ENCODE assay signal across 17 cellular contexts in genomic region chr17:17059301-17059890, GRCh38.
"Had no signal": no experiment of that assay in that cellular context is flagged by ENCODE, and none has a peak within 500 bp of the region (broad histone marks: within the 10 kb centered on the region; RNA-seq: fewer than 3 reads in every experiment).

No MANE protein-coding gene starts in this region.

- H3K9me3 Mint-ChIP-seq: activated naive CD8-positive, alpha-beta T cell treated with anti-CD3 and anti-CD28 coated beads, Interleukin-2, amount 50 U/mL, for 24 hours; activated T-cell treated with anti-CD3 and anti-CD28 coated beads, Interleukin-2, amount 50 U/mL, for 4 hours; naive B cell; stimulated activated naive CD8-positive, alpha-beta T cell treated with anti-CD3 and anti-CD28 coated beads, Interleukin-15, Interleukin-2, amounts not matched to agents 100 ng/mL and 50 ng/mL, for 24 hours had no signal

- ATAC-seq: activated CD8-positive, alpha-beta memory T cell treated with anti-CD3 and anti-CD28 coated beads, Interleukin-2, amount 10 ng/mL, durations not matched to agents 7 days and 5 days; activated naive CD8-positive, alpha-beta T cell treated with anti-CD3 and anti-CD28 coated beads, Interleukin-2, amount 50 U/mL, for 24 hours; activated T-cell treated with anti-CD3 and anti-CD28 coated beads, Interleukin-2, amount 50 U/mL, for 4 hours; lower lobe of right lung; SK-N-SH treated with all-trans-retinoic acid at 6 μM for 48 hours had no signal

- DNase-seq: activated CD4-positive, alpha-beta T cell treated with anti-CD3 and anti-CD28 coated beads, Interleukin-2, amount 50 U/mL, for 48 hours; activated CD8-positive, alpha-beta memory T cell treated with anti-CD3 and anti-CD28 coated beads, Interleukin-2, amount 10 ng/mL, durations not matched to agents 7 days and 5 days; activated naive CD8-positive, alpha-beta T cell treated with anti-CD3 and anti-CD28 coated beads, Interleukin-2, amount 50 U/mL, for 24 hours; activated T-cell treated with anti-CD3 and anti-CD28 coated beads, Interleukin-2, amount 50 U/mL, for 4 hours; effector CD4-positive, alpha-beta T cell; hippocampal formation; lower lobe of right lung; midbrain; naive B cell; stimulated activated CD4-positive, alpha-beta T cell treated with anti-CD3 and anti-CD28 coated beads, Interleukin-4, amount 100 ng/mL, for 1 hour; stimulated activated CD8-positive, alpha-beta memory T cell treated with anti-CD3 and anti-CD28 coated beads, Interleukin-4, amount 100 ng/mL, for 48 hours; testis had no signal

- H3K27me3 Mint-ChIP-seq: activated CD8-positive, alpha-beta memory T cell treated with anti-CD3 and anti-CD28 coated beads, Interleukin-2, amount 10 ng/mL, durations not matched to agents 7 days and 5 days; activated naive CD8-positive, alpha-beta T cell treated with anti-CD3 and anti-CD28 coated beads, Interleukin-2, amount 50 U/mL, for 24 hours; naive B cell; progenitor cell of endocrine pancreas; stimulated activated naive CD8-positive, alpha-beta T cell treated with anti-CD3 and anti-CD28 coated beads, Interleukin-15, Interleukin-2, amounts not matched to agents 100 ng/mL and 50 ng/mL, for 24 hours had no signal

- H3K27ac Mint-ChIP-seq: activated CD8-positive, alpha-beta memory T cell treated with anti-CD3 and anti-CD28 coated beads, Interleukin-2, amount 10 ng/mL, durations not matched to agents 7 days and 5 days; activated naive CD8-positive, alpha-beta T cell treated with anti-CD3 and anti-CD28 coated beads, Interleukin-2, amount 50 U/mL, for 24 hours; progenitor cell of endocrine pancreas; stimulated activated naive CD8-positive, alpha-beta T cell treated with anti-CD3 and anti-CD28 coated beads, Interleukin-15, Interleukin-2, amounts not matched to agents 100 ng/mL and 50 ng/mL, for 24 hours had no signal

- H3K27me3 ChIP-seq: ascending aorta, testis, uterus had no signal

- H3K4me3 Mint-ChIP-seq: activated CD8-positive, alpha-beta memory T cell treated with anti-CD3 and anti-CD28 coated beads, Interleukin-2, amount 10 ng/mL, durations not matched to agents 7 days and 5 days; activated naive CD8-positive, alpha-beta T cell treated with anti-CD3 and anti-CD28 coated beads, Interleukin-2, amount 50 U/mL, for 24 hours; activated T-cell treated with anti-CD3 and anti-CD28 coated beads, Interleukin-2, amount 50 U/mL, for 4 hours; naive B cell; stimulated activated naive CD8-positive, alpha-beta T cell treated with anti-CD3 and anti-CD28 coated beads, Interleukin-15, Interleukin-2, amounts not matched to agents 100 ng/mL and 50 ng/mL, for 24 hours had no signal

- H3K36me3 ChIP-seq: uterus had no signal

- H3K27ac ChIP-seq: lower lobe of right lung, testis had no signal

- H3K9me3 ChIP-seq: ascending aorta, lower lobe of right lung, testis, uterus had no signal

- H3K4me3 ChIP-seq: ascending aorta, lower lobe of right lung, testis, uterus had no signal
